ENCODE assay signal across 8 cellular contexts in genomic region chr5:122500245-122501086, GRCh38.
A peak's percentile ranks its signal among the peaks of the same experiment; 100 is the strongest.
DNase-seq lines count a peak whose midpoint lies in the region; ATAC-seq and TF ChIP-seq lines count a peak whose summit lies in the region.

No MANE protein-coding gene starts in this region.

- H3K4me3 ChIP-seq in RWPE2 (ENCODE audit: severe bottlenecking) (no peak overlapping the region), fibroblast of pulmonary artery (replicated peaks; ENCODE audit: low read depth, low read length) (no peak overlapping the region)

- peak; percentile 64 for TF ChIP-seq CTCF in RWPE2 (IDR thresholded peaks at IDR 0.05; ENCODE audit: poor library complexity, severe bottlenecking)
- TF ChIP-seq CTCF in fibroblast of pulmonary artery (IDR thresholded peaks at IDR 0.05; ENCODE audit: low read length, missing control alignments), result peak; percentile 68
- no peak for TF ChIP-seq CTCF in omental fat pad (IDR thresholded peaks at IDR 0.05)

- peak; percentile 63 for ATAC-seq in HG02610 (IDR thresholded peaks at IDR 0.05; ENCODE audit: unreplicated experiment)
- ATAC-seq in RWPE2 (ENCODE audit: low read depth), result peak; percentile 77
- peak; percentile 82 for ATAC-seq in omental fat pad (ENCODE audit: low FRiP score)
- ATAC-seq in GM19023 (IDR thresholded peaks at IDR 0.05; ENCODE audit: unreplicated experiment), result no peak

- no peaks in the 10 kb centered on the region for H3K27me3 ChIP-seq in RWPE2 (ENCODE audit: insufficient read depth, poor library complexity, severe bottlenecking)

- H3K27ac ChIP-seq in RWPE2 (ENCODE audit: poor library complexity, severe bottlenecking), result no peak overlapping the region

- H3K9me3 ChIP-seq in RWPE2 (ENCODE audit: severe bottlenecking), result no peaks in the 10 kb centered on the region

- no peaks in the 10 kb centered on the region for H3K36me3 ChIP-seq in RWPE2 (ENCODE audit: low read depth)

- DNase-seq in EH (ENCODE audit: low read depth) (peak; percentile 66), RWPE2 (ENCODE audit: low spot score) (no peak), fibroblast of pulmonary artery (ENCODE audit: low read depth) (peak; percentile 73), omental fat pad (ENCODE audit: low spot score) (no peak), NCI-H510A (lab: John Stamatoyannopoulos, UW) (no peak), NCI-H2107 (lab: John Stamatoyannopoulos, UW) (no peak)

- no peaks in the 10 kb centered on the region for H3K4me1 ChIP-seq in RWPE2 (ENCODE audit: insufficient read depth, poor library complexity, severe bottlenecking)

Comparison
In these comparisons a context has a peak if more than half of its experiments do, and no peak if none do; other contexts are left out.
1. DNase-seq: peak in EH (single experiment) and fibroblast of pulmonary artery (single experiment); none in RWPE2 (single experiment), omental fat pad (single experiment), NCI-H510A (single experiment) and NCI-H2107 (single experiment).
2. CTCF ChIP-seq: peak in RWPE2 (single experiment) and fibroblast of pulmonary artery (single experiment); none in omental fat pad (0 of 3).